In the genomic region with DNA sequence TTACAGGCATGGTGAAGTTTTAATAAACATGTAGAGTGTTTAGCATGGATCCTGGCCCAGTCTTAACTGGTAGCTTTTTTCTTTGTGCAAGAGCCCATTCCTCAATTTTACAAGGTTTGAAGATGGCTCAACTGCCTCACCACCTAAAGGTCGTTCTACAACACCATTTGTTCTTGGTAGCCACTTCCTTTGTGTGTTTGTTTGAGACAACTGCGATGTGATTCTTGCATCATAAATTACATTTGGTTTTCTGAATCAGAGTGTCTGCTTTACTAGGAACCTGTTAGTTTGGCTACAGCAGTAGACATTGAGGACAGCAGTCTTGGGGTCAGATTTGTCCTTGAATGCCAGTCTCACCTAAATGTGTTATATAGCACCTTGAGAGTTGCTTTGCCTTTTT, we compare ENCODE assay signal across 34 cellular contexts. TPM values are rescaled to one million over a fixed set of nuclear protein-coding genes. Genes with fewer than 3 reads are reported as not detected.
A peak's percentile ranks its signal among the peaks of the same experiment; 100 is the strongest.
DNase-seq lines count a peak whose midpoint lies in the region; ATAC-seq and TF ChIP-seq lines count a peak whose summit lies in the region.
"Had no signal": no experiment of that assay in that cellular context is flagged by ENCODE, and none has a peak within 500 bp of the region (broad histone marks: within the 10 kb centered on the region; RNA-seq: fewer than 3 reads in every experiment).

No MANE protein-coding gene starts in this region.

- intact Hi-C loops in gastrocnemius medialis (cut with DNase I; ENCODE audit: low total_unique reads) = no loop called here

- H3K27ac ChIP-seq in gastrocnemius medialis = peak overlapping the region; percentile 90 to 97 (median 93)
- H3K27ac ChIP-seq: BLaER1, neutrophil, prostate gland, sigmoid colon, testis had no signal

- no peak for TF ChIP-seq POLR2A in gastrocnemius medialis (IDR thresholded peaks at IDR 0.05)

- peaks cover 49 to 54% of the 10 kb centered on the region in 2 donors for H3K4me1 ChIP-seq in gastrocnemius medialis
- H3K4me1 ChIP-seq: prostate gland had no signal

- H3K4me3 Mint-ChIP-seq in activated naive CD8-positive, alpha-beta T cell = peak overlapping the region; percentile 5
- no peak overlapping the region for H3K4me3 Mint-ChIP-seq in activated naive CD8-positive, alpha-beta T cell treated with anti-CD3 and anti-CD28 coated beads, Interleukin-2, amount 50 U/mL, for 24 hours
- no peak overlapping the region for H3K4me3 Mint-ChIP-seq in activated naive CD8-positive, alpha-beta T cell treated with anti-CD3 and anti-CD28 coated beads for 36 hours
- H3K4me3 Mint-ChIP-seq: stimulated activated memory B cell treated with anti-CD40 and anti-IgM and Interleukin-4, amounts not matched to agents 10 μg/mL and 1 μg/mL and 100 μg/mL, for 72 hours had no signal

- no peaks in the 10 kb centered on the region for H3K9me3 Mint-ChIP-seq in activated naive CD8-positive, alpha-beta T cell (ENCODE audit: low read depth)
- H3K9me3 Mint-ChIP-seq in activated naive CD8-positive, alpha-beta T cell treated with anti-CD3 and anti-CD28 coated beads, Interleukin-2, amount 50 U/mL, for 24 hours = no peaks in the 10 kb centered on the region
- no peaks in the 10 kb centered on the region for H3K9me3 Mint-ChIP-seq in activated naive CD8-positive, alpha-beta T cell treated with anti-CD3 and anti-CD28 coated beads for 36 hours
- H3K9me3 Mint-ChIP-seq: activated naive CD4-positive, alpha-beta T cell treated with anti-CD3 and anti-CD28 coated beads, Interleukin-2, amount 50 U/mL, for 72 hours; effector memory CD8-positive, alpha-beta T cell; IgD-negative memory B cell; stimulated activated memory B cell treated with anti-CD40 and anti-IgM and Interleukin-4, amounts not matched to agents 10 μg/mL and 1 μg/mL and 100 μg/mL, for 72 hours had no signal

- ATAC-seq in activated naive CD8-positive, alpha-beta T cell treated with anti-CD3 and anti-CD28 coated beads, Interleukin-2, amount 50 U/mL, for 24 hours = no peak
- ATAC-seq in gastrocnemius medialis (no peak), GM21576 (IDR thresholded peaks at IDR 0.05; ENCODE audit: unreplicated experiment) (no peak)
- ATAC-seq: activated naive CD4-positive, alpha-beta T cell treated with anti-CD3 and anti-CD28 coated beads, Interleukin-2, amount 50 U/mL, for 72 hours; effector memory CD8-positive, alpha-beta T cell; heart right ventricle; stimulated activated memory B cell treated with anti-CD40 and anti-IgM and Interleukin-4, amounts not matched to agents 10 μg/mL and 1 μg/mL and 100 μg/mL, for 72 hours had no signal

- peaks cover 2% of the 10 kb centered on the region for H3K36me3 Mint-ChIP-seq in activated naive CD8-positive, alpha-beta T cell
- peaks cover 14% of the 10 kb centered on the region for H3K36me3 Mint-ChIP-seq in activated naive CD8-positive, alpha-beta T cell treated with anti-CD3 and anti-CD28 coated beads, Interleukin-2, amount 50 U/mL, for 24 hours (ENCODE audit: low read depth)
- peaks cover 25% of the 10 kb centered on the region for H3K36me3 Mint-ChIP-seq in activated naive CD8-positive, alpha-beta T cell treated with anti-CD3 and anti-CD28 coated beads for 36 hours

- no peaks in the 10 kb centered on the region for H3K36me3 ChIP-seq in gastrocnemius medialis
- H3K36me3 ChIP-seq: neutrophil, prostate gland, sigmoid colon had no signal

- no peaks in the 10 kb centered on the region for H3K27me3 ChIP-seq in gastrocnemius medialis
- H3K27me3 ChIP-seq: BLaER1, heart right ventricle, neutrophil, sigmoid colon, testis had no signal

- no peak for TF ChIP-seq CTCF in gastrocnemius medialis (IDR thresholded peaks at IDR 0.05 in 4 of 5, conservative IDR thresholded peaks at IDR 0.05 in 1 of 5)
- no peak for TF ChIP-seq CTCF in GM20000 (IDR thresholded peaks at IDR 0.05; ENCODE audit: extremely low read depth, missing control alignments)

- no peak for DNase-seq in activated naive CD8-positive, alpha-beta T cell treated with anti-CD3 and anti-CD28 coated beads, Interleukin-2, amount 50 U/mL, for 24 hours
- DNase-seq in LHCN-M2 (ENCODE audit: low read depth) = peak; percentile 27
- DNase-seq in activated naive CD8-positive, alpha-beta T cell treated with anti-CD3 and anti-CD28 coated beads for 36 hours = no peak
- DNase-seq in gastrocnemius medialis = no peak
- DNase-seq in GM20000 (ENCODE audit: low spot score) = no peak
- no peak for DNase-seq in HuH-7.5 (ENCODE audit: low spot score)
- DNase-seq: caudate nucleus; cortex of kidney; effector memory CD8-positive, alpha-beta T cell; heart right ventricle; NCI-H1417 treated with DMSO at 0.1 percent for 48 hours; NCI-H446; NCI-H82; sigmoid colon; stimulated activated CD4-positive, alpha-beta T cell treated with anti-CD3 and anti-CD28 coated beads, Interleukin-4, amount 100 ng/mL, for 4 hours; testis had no signal

- in situ Hi-C loops in gastrocnemius medialis (cut with MboI; ENCODE audit: low sequenced_read_pairs in 4 of 4) = no loop called here

- H3K4me3 ChIP-seq in gastrocnemius medialis = no peak overlapping the region
- H3K4me3 ChIP-seq: BLaER1, heart right ventricle, lung, prostate gland, sigmoid colon, testis had no signal

- peaks cover 39% of the 10 kb centered on the region for H3K4me1 Mint-ChIP-seq in activated naive CD8-positive, alpha-beta T cell (ENCODE audit: low read depth)
- peaks cover 36% of the 10 kb centered on the region for H3K4me1 Mint-ChIP-seq in activated naive CD8-positive, alpha-beta T cell treated with anti-CD3 and anti-CD28 coated beads, Interleukin-2, amount 50 U/mL, for 24 hours
- peaks cover 30% of the 10 kb centered on the region for H3K4me1 Mint-ChIP-seq in activated naive CD8-positive, alpha-beta T cell treated with anti-CD3 and anti-CD28 coated beads for 36 hours

- H3K27me3 Mint-ChIP-seq in activated naive CD8-positive, alpha-beta T cell = no peaks in the 10 kb centered on the region
- no peaks in the 10 kb centered on the region for H3K27me3 Mint-ChIP-seq in activated naive CD8-positive, alpha-beta T cell treated with anti-CD3 and anti-CD28 coated beads, Interleukin-2, amount 50 U/mL, for 24 hours
- H3K27me3 Mint-ChIP-seq in activated naive CD8-positive, alpha-beta T cell treated with anti-CD3 and anti-CD28 coated beads for 36 hours = no peaks in the 10 kb centered on the region
- H3K27me3 Mint-ChIP-seq: effector memory CD8-positive, alpha-beta T cell; IgD-negative memory B cell; stimulated activated memory B cell treated with anti-CD40 and anti-IgM and Interleukin-4, amounts not matched to agents 10 μg/mL and 1 μg/mL and 100 μg/mL, for 72 hours had no signal

- H3K27ac Mint-ChIP-seq in activated naive CD8-positive, alpha-beta T cell = peak overlapping the region; percentile 61
- no peak overlapping the region for H3K27ac Mint-ChIP-seq in activated naive CD8-positive, alpha-beta T cell treated with anti-CD3 and anti-CD28 coated beads, Interleukin-2, amount 50 U/mL, for 24 hours
- peak overlapping the region; percentile 29 for H3K27ac Mint-ChIP-seq in activated naive CD8-positive, alpha-beta T cell treated with anti-CD3 and anti-CD28 coated beads for 36 hours
- H3K27ac Mint-ChIP-seq: stimulated activated memory B cell treated with anti-CD40 and anti-IgM and Interleukin-4, amounts not matched to agents 10 μg/mL and 1 μg/mL and 100 μg/mL, for 72 hours had no signal

- no peaks in the 10 kb centered on the region for H3K9me3 ChIP-seq in gastrocnemius medialis
- H3K9me3 ChIP-seq: BLaER1, heart right ventricle, neutrophil, prostate gland, sigmoid colon, testis had no signal

RNA-seq across cellular contexts. Expression of a gene that starts 3.3 kb away (rescaled TPM):
- total RNA-seq in LHCN-M2 (2014; rRNA removed) = 31.9 and 37.0 TPM in 2 replicates
- polyA plus RNA-seq in LHCN-M2 (2012) = 45.8 TPM
- total RNA-seq in activated naive CD8-positive, alpha-beta T cell treated with anti-CD3 and anti-CD28 coated beads for 36 hours = 10 to 100 TPM; 45.4 to 50.6 TPM
- 100 to 1,000 TPM in 3 of 4 donors, 10 to 100 TPM in 1; 86.7 to 170 (median 144) TPM for total RNA-seq in gastrocnemius medialis

RNA-seq across cellular contexts. Expression of a gene that starts 48.6 kb away (rescaled TPM):
- 0.19 and 0.40 TPM in 2 replicates for total RNA-seq in LHCN-M2 (2014; rRNA removed)
- 0.16 TPM for polyA plus RNA-seq in LHCN-M2 (2012)
- total RNA-seq in activated naive CD8-positive, alpha-beta T cell treated with anti-CD3 and anti-CD28 coated beads for 36 hours = under 1 TPM; 0.76 to 0.94 TPM
- total RNA-seq in gastrocnemius medialis = 10 to 100 TPM in 3 of 4 donors, 1 to 10 TPM in 1; 7.8 to 17.2 (median 13.8) TPM
- polyA plus RNA-seq: IgD-negative memory B cell had no signal

RNA-seq across cellular contexts. Expression of a gene that starts 54.9 kb away (rescaled TPM):
- total RNA-seq in LHCN-M2 (2014; rRNA removed) (0.11 TPM in 1 of 2 replicates, not detected in the other), gastrocnemius medialis (under 1 TPM in 1 of 4 donors, not detected in 3; 0.33 TPM)
- not detected for polyA plus RNA-seq in LHCN-M2 (2012)
- total RNA-seq in activated naive CD8-positive, alpha-beta T cell treated with anti-CD3 and anti-CD28 coated beads for 36 hours = not detected
- total RNA-seq: activated naive CD4-positive, alpha-beta T cell treated with anti-CD3 and anti-CD28 coated beads, Interleukin-2, amount 50 U/mL, for 72 hours; astrocyte; Daoy; fibroblast of villous mesenchyme; H4; heart right ventricle; kidney epithelial cell; lung; M059J; prostate gland; RPMI7951; SK-MEL-5; testis had no signal
- polyA plus RNA-seq: esophagus, heart right ventricle, IgD-negative memory B cell, lung had no signal
